Comparison of ENCODE assay signal across 20 cellular contexts in genomic region chr4:40170588-40170987, GRCh38. TPM values are rescaled to one million over a fixed set of nuclear protein-coding genes. Genes with fewer than 3 reads are reported as not detected.
DNase-seq lines count a peak whose midpoint lies in the region; ATAC-seq and TF ChIP-seq lines count a peak whose summit lies in the region.
"Had no signal": no experiment of that assay in that cellular context is flagged by ENCODE, and none has a peak within 500 bp of the region (broad histone marks: within the 10 kb centered on the region; RNA-seq: fewer than 3 reads in every experiment).

No MANE protein-coding gene starts in this region.

- H3K4me1 ChIP-seq in OCI-LY3 (ENCODE audit: low read length) (peaks cover 46% of the 10 kb centered on the region), uterus (no peaks in the 10 kb centered on the region), colonic mucosa (no peaks in the 10 kb centered on the region)
- H3K4me1 ChIP-seq: prostate gland had no signal

- H3K27me3 ChIP-seq in OCI-LY3 (ENCODE audit: low read depth, low read length) (no peaks in the 10 kb centered on the region), uterus (no peaks in the 10 kb centered on the region), colonic mucosa (no peaks in the 10 kb centered on the region)

- no peak for TF ChIP-seq CTCF in GM10248 (IDR thresholded peaks at IDR 0.05; ENCODE audit: control extremely low read depth, extremely low read depth, low read depth, missing control alignments)
- no peak for TF ChIP-seq CTCF in OCI-LY3 (IDR thresholded peaks at IDR 0.05; ENCODE audit: low read depth, low read length)
- no peak for TF ChIP-seq CTCF in uterus (IDR thresholded peaks at IDR 0.05)
- no peak for TF ChIP-seq CTCF in colonic mucosa (IDR thresholded peaks at IDR 0.05)

- H2AFZ ChIP-seq in OCI-LY3 (ENCODE audit: low read depth, low read length): no peak overlapping the region

- H3K27ac ChIP-seq in OCI-LY3 (ENCODE audit: low read length): peak overlapping the region; percentile 63
- no peak overlapping the region for H3K27ac ChIP-seq in uterus
- H3K27ac ChIP-seq in colonic mucosa: no peak overlapping the region
- H3K27ac ChIP-seq: prostate gland had no signal

- H3K9me3 ChIP-seq in OCI-LY3 (ENCODE audit: insufficient read depth, low read length): no peaks in the 10 kb centered on the region
- H3K9me3 ChIP-seq in uterus: no peaks in the 10 kb centered on the region
- H3K9me3 ChIP-seq in colonic mucosa: no peaks in the 10 kb centered on the region
- H3K9me3 ChIP-seq: prostate gland had no signal

- POLR2A ChIA-PET in GM10248 (lab: Yijun Ruan, JAX): interaction anchor here (1.1 kb wide), 1 partner anchor 29 kb away, joined by 3 read pairs; no protein-coding TSS in a partner anchor

- no peaks in the 10 kb centered on the region for H3K79me2 ChIP-seq in OCI-LY3 (ENCODE audit: low read length)

- H3K36me3 ChIP-seq in OCI-LY3 (replicated peaks; ENCODE audit: low read depth, low read length): no peaks in the 10 kb centered on the region
- H3K36me3 ChIP-seq in uterus: no peaks in the 10 kb centered on the region
- H3K36me3 ChIP-seq in colonic mucosa: no peaks in the 10 kb centered on the region
- H3K36me3 ChIP-seq: prostate gland had no signal

- peak; percentile 28 for DNase-seq in GM10248 (ENCODE audit: extremely low spot score)
- DNase-seq in uterus: no peak
- no peak for DNase-seq in cortex of kidney (lab: John Stamatoyannopoulos, UW)
- no peak for DNase-seq in colonic mucosa
- DNase-seq: activated CD4-positive, alpha-beta T cell treated with anti-CD3 and anti-CD28 coated beads for 4 hours; activated naive CD8-positive, alpha-beta T cell treated with anti-CD3 and anti-CD28 coated beads, Interleukin-2, amount 50 U/mL, for 24 hours; central memory CD4-positive, alpha-beta T cell; COR-L47; effector memory CD8-positive, alpha-beta T cell; naive thymus-derived CD4-positive, alpha-beta T cell; NCI-H1694 treated with DMSO at 0.1 percent for 48 hours; NCI-H446; SHP77; T-helper 9 cell had no signal

- ATAC-seq in GM19452 (IDR thresholded peaks at IDR 0.05; ENCODE audit: unreplicated experiment) (peak; percentile 72), HG02981 (IDR thresholded peaks at IDR 0.05; ENCODE audit: unreplicated experiment) (peak; percentile 79), HG03039 (IDR thresholded peaks at IDR 0.05; ENCODE audit: unreplicated experiment) (no peak)
- ATAC-seq: activated naive CD8-positive, alpha-beta T cell treated with anti-CD3 and anti-CD28 coated beads, Interleukin-2, amount 50 U/mL, for 24 hours; effector memory CD8-positive, alpha-beta T cell; naive thymus-derived CD4-positive, alpha-beta T cell had no signal

- no peak for TF ChIP-seq POLR2A in uterus (IDR thresholded peaks at IDR 0.05)

- H3K4me3 ChIP-seq in OCI-LY3 (ENCODE audit: low read length) (peak overlapping the region; percentile 46), uterus (no peak overlapping the region), colonic mucosa (no peak overlapping the region)
- H3K4me3 ChIP-seq: prostate gland had no signal

- CTCF ChIA-PET in GM10248 (lab: Yijun Ruan, JAX): interaction anchor here (1.1 to 1.7 kb wide), 5 partner anchors 12 to 147 kb away, joined by 3 to 5 read pairs (median 3); no protein-coding TSS in a partner anchor

- H3K4me2 ChIP-seq in OCI-LY3 (ENCODE audit: low read length): peak overlapping the region; percentile 58

- intact Hi-C loops in uterus (cut with DNase I; ENCODE audit: low total_unique reads): no loop called here
- intact Hi-C loops in colonic mucosa (cut with DNase I): no loop called here

- peak overlapping the region; percentile 32; the same call in 1 of the 2 replicates for H3K9ac ChIP-seq in OCI-LY3 (ENCODE audit: low read length)
- H3K9ac ChIP-seq in colonic mucosa (ENCODE audit: low read depth in 2 of 2, low read length in 2 of 2): no peak overlapping the region

- H4K20me1 ChIP-seq in OCI-LY3 (ENCODE audit: insufficient read depth, low read length): no peaks in the 10 kb centered on the region

RNA-seq across cellular contexts. Expression of gene RHOH, which starts 26.2 kb away (rescaled TPM):
- total RNA-seq in uterus: 10 to 100 TPM in 1 of 4 donors, 1 to 10 TPM in 3; 1.5 to 37.1 (median 3.0) TPM
- 1 to 10 TPM; 1.6 to 2.6 TPM for total RNA-seq in colonic mucosa
- total RNA-seq: HT1080 had no signal
